In the genomic region with DNA sequence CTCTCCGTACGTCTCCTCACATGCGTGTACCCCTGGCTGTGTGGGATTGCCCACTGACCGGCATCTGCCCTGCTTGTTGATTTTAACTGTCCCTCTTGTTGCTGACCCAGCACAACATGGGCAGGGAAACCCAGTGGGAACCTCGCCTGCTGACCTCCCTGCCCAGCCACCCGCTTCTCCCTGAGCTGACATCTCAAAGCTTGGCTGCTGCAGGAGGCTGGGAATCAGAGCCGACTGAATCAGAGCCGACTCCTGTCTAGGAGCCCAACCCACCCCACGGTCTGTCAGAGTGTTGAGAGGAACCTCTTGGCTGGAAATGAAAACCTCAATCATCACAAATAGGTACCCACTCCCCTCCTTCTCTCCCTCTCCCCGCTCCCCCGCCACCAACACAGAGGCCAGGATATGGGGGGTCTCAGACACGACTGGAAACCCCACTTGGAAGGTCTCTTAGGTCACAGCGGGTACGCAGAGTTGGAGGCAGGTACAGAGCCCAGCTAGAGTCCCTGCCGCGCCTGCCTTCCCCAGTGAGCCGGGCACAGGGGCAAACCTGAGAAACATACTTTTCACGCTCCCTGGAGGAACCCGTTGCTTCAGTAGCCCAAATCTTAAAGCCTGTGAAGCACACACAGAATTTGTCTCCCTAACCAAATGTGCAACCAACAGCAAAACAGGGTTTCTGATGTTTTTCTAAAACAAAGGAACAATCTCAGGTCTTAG, we compare ENCODE assay signal across 14 cellular contexts. TPM values are rescaled to one million over a fixed set of nuclear protein-coding genes. Genes with fewer than 3 reads are reported as not detected.
DNase-seq lines count a peak whose midpoint lies in the region; ATAC-seq, FAIRE-seq and TF ChIP-seq lines count a peak whose summit lies in the region.
"Had no signal": no experiment of that assay in that cellular context is flagged by ENCODE, and none has a peak within 500 bp of the region (broad histone marks: within the 10 kb centered on the region; RNA-seq: fewer than 3 reads in every experiment).

No MANE protein-coding gene starts in this region.

- WGBS in pancreas, 2 donors, result 43 to 51% methylated on average over 19 of the region's 19 CpGs

- H3K4me3 Mint-ChIP-seq in activated CD4-positive, alpha-beta T cell treated with anti-CD3 and anti-CD28 coated beads, Interleukin-2, amount 10 ng/mL, durations not matched to agents 24 days and 14 days, result peak overlapping the region; percentile 74
- H3K4me3 Mint-ChIP-seq in activated T-helper 17 cell treated with anti-CD3 and anti-CD28 coated beads, Interleukin-2, amount 50 U/mL, for 72 hours, result peak overlapping the region; percentile 70
- H3K4me3 Mint-ChIP-seq: activated CD8-positive, alpha-beta memory T cell treated with anti-CD3 and anti-CD28 coated beads, Interleukin-2, amount 10 ng/mL, durations not matched to agents 7 days and 5 days had no signal

- no peaks in the 10 kb centered on the region for H3K27me3 ChIP-seq in pancreas
- H3K27me3 ChIP-seq: uterus had no signal

- H3K4me1 Mint-ChIP-seq in activated CD4-positive, alpha-beta T cell treated with anti-CD3 and anti-CD28 coated beads, Interleukin-2, amount 10 ng/mL, durations not matched to agents 24 days and 14 days, result peaks cover 23% of the 10 kb centered on the region
- H3K4me1 Mint-ChIP-seq in activated T-helper 17 cell treated with anti-CD3 and anti-CD28 coated beads, Interleukin-2, amount 50 U/mL, for 72 hours, result peaks cover 15% of the 10 kb centered on the region
- H3K4me1 Mint-ChIP-seq: activated CD8-positive, alpha-beta memory T cell treated with anti-CD3 and anti-CD28 coated beads, Interleukin-2, amount 10 ng/mL, durations not matched to agents 7 days and 5 days had no signal

- no peaks in the 10 kb centered on the region for H3K36me3 Mint-ChIP-seq in activated CD4-positive, alpha-beta T cell treated with anti-CD3 and anti-CD28 coated beads, Interleukin-2, amount 10 ng/mL, durations not matched to agents 24 days and 14 days (ENCODE audit: low read depth)
- no peaks in the 10 kb centered on the region for H3K36me3 Mint-ChIP-seq in activated T-helper 17 cell treated with anti-CD3 and anti-CD28 coated beads, Interleukin-2, amount 50 U/mL, for 72 hours (ENCODE audit: low read depth)
- H3K36me3 Mint-ChIP-seq: activated CD8-positive, alpha-beta memory T cell treated with anti-CD3 and anti-CD28 coated beads, Interleukin-2, amount 10 ng/mL, durations not matched to agents 7 days and 5 days had no signal

- no peak for TF ChIP-seq CTCF in pancreas (IDR thresholded peaks at IDR 0.05)

- no peaks in the 10 kb centered on the region for H3K4me1 ChIP-seq in pancreas
- H3K4me1 ChIP-seq: uterus had no signal

- intact Hi-C loops in activated CD4-positive, alpha-beta T cell treated with anti-CD3 and anti-CD28 coated beads, Interleukin-2, amount 10 ng/mL, durations not matched to agents 24 days and 14 days (cut with micrococcal nuclease), result loop anchor here (1.0 to 5.0 kb wide), 2 partner anchors 60 to 201 kb away; a partner anchor contains a TSS
- intact Hi-C loops in pancreas (cut with DNase I), result no loop called here

- ATAC-seq in activated T-helper 17 cell treated with anti-CD3 and anti-CD28 coated beads, Interleukin-2, amount 50 U/mL, for 72 hours (replicated peaks), result no peak
- ATAC-seq in esophagus mucosa (peak; percentile 60), pancreas (peak in 3 of 4 donors; percentile 32 to 38 (median 35))
- ATAC-seq: activated CD8-positive, alpha-beta memory T cell treated with anti-CD3 and anti-CD28 coated beads, Interleukin-2, amount 10 ng/mL, durations not matched to agents 7 days and 5 days had no signal

- H3K27ac Mint-ChIP-seq in activated CD4-positive, alpha-beta T cell treated with anti-CD3 and anti-CD28 coated beads, Interleukin-2, amount 10 ng/mL, durations not matched to agents 24 days and 14 days, result peak overlapping the region; percentile 31
- H3K27ac Mint-ChIP-seq in activated T-helper 17 cell treated with anti-CD3 and anti-CD28 coated beads, Interleukin-2, amount 50 U/mL, for 72 hours, result no peak overlapping the region
- H3K27ac Mint-ChIP-seq: activated CD8-positive, alpha-beta memory T cell treated with anti-CD3 and anti-CD28 coated beads, Interleukin-2, amount 10 ng/mL, durations not matched to agents 7 days and 5 days had no signal

- peaks cover 24% of the 10 kb centered on the region for H3K27me3 Mint-ChIP-seq in activated CD4-positive, alpha-beta T cell treated with anti-CD3 and anti-CD28 coated beads, Interleukin-2, amount 10 ng/mL, durations not matched to agents 24 days and 14 days
- peaks cover 8% of the 10 kb centered on the region for H3K27me3 Mint-ChIP-seq in activated T-helper 17 cell treated with anti-CD3 and anti-CD28 coated beads, Interleukin-2, amount 50 U/mL, for 72 hours

- no peaks in the 10 kb centered on the region for H3K9me3 Mint-ChIP-seq in activated CD4-positive, alpha-beta T cell treated with anti-CD3 and anti-CD28 coated beads, Interleukin-2, amount 10 ng/mL, durations not matched to agents 24 days and 14 days
- no peaks in the 10 kb centered on the region for H3K9me3 Mint-ChIP-seq in activated T-helper 17 cell treated with anti-CD3 and anti-CD28 coated beads, Interleukin-2, amount 50 U/mL, for 72 hours

- H3K4me3 ChIP-seq in pancreas, result peak overlapping the region in 1 of 4 donors; percentile 35
- H3K4me3 ChIP-seq: uterus had no signal

- H3K9me3 ChIP-seq in pancreas, result no peaks in the 10 kb centered on the region
- H3K9me3 ChIP-seq: uterus had no signal

- H3K27ac ChIP-seq in pancreas, result no peak overlapping the region
- H3K27ac ChIP-seq: uterus had no signal

- FAIRE-seq in pancreas (lab: Jason Lieb, UNC) (no peak), HTR-8/SVneo (lab: Jason Lieb, UNC) (no peak)
- FAIRE-seq: A204.1 had no signal

- H3K36me3 ChIP-seq in pancreas, result no peaks in the 10 kb centered on the region
- H3K36me3 ChIP-seq: uterus had no signal

- DNase-seq in activated CD4-positive, alpha-beta T cell treated with anti-CD3 and anti-CD28 coated beads, Interleukin-2, amount 10 ng/mL, durations not matched to agents 24 days and 14 days, result no peak
- no peak for DNase-seq in activated CD4-positive, alpha-beta T cell treated with anti-CD3 and anti-CD28 coated beads for 48 hours
- DNase-seq in pancreas (no peak), glomerular visceral epithelial cell (ENCODE audit: extremely low spot score) (no peak), HTR-8/SVneo (ENCODE audit: insufficient read length, low spot score) (no peak), RPMI8226 (no peak)
- DNase-seq: activated CD8-positive, alpha-beta memory T cell treated with anti-CD3 and anti-CD28 coated beads, Interleukin-2, amount 10 ng/mL, durations not matched to agents 7 days and 5 days; NCI-H2107; uterus had no signal

RNA-seq across cellular contexts. Expression of a gene that starts 0.8 kb away (rescaled TPM):
- 0.56 and 0.62 TPM in 2 replicates for total RNA-seq in activated CD4-positive, alpha-beta T cell treated with anti-CD3 and anti-CD28 coated beads, Interleukin-2, amount 10 ng/mL, durations not matched to agents 24 days and 14 days
- not detected for total RNA-seq in activated T-helper 17 cell treated with anti-CD3 and anti-CD28 coated beads, Interleukin-2, amount 50 U/mL, for 72 hours
- total RNA-seq in esophagus mucosa (4.8 TPM), pancreas (under 1 TPM; 0.06 to 0.41 (median 0.13) TPM)
- under 1 TPM; 0.05 to 0.11 TPM for polyA plus RNA-seq in pancreas
- total RNA-seq: activated CD8-positive, alpha-beta memory T cell treated with anti-CD3 and anti-CD28 coated beads, Interleukin-2, amount 10 ng/mL, durations not matched to agents 7 days and 5 days; fibroblast of lung had no signal
- polyA plus RNA-seq: fibroblast of lung, neural cell had no signal
